ENCODE assay signal across 17 cellular contexts in genomic region chr4:149987330-149987751, GRCh38.
DNase-seq lines count a peak whose midpoint lies in the region; TF ChIP-seq lines count a peak whose summit lies in the region.
"Had no signal": no experiment of that assay in that cellular context is flagged by ENCODE, and none has a peak within 500 bp of the region (broad histone marks: within the 10 kb centered on the region; RNA-seq: fewer than 3 reads in every experiment).

No MANE protein-coding gene starts in this region.

- H3K36me3 ChIP-seq in BE2C (no peaks in the 10 kb centered on the region), mesodermal cell (ENCODE audit: control insufficient read depth, insufficient read depth, low read length) (no peaks in the 10 kb centered on the region), tibial nerve (no peaks in the 10 kb centered on the region)
- H3K36me3 ChIP-seq: neutrophil had no signal

- WGBS in mesodermal cell (ENCODE audit: insufficient coverage in 2 of 2), 2 experiments = 77 to 86% methylated on average over 1 of the region's 2 CpGs
- WGBS in tibial nerve, 2 donors = 26 to 36% methylated on average over 2 of the region's 2 CpGs

- H3K9me3 ChIP-seq in BE2C (no peaks in the 10 kb centered on the region), mesodermal cell (ENCODE audit: control insufficient read depth, low read length) (no peaks in the 10 kb centered on the region), tibial nerve (no peaks in the 10 kb centered on the region)
- H3K9me3 ChIP-seq: neutrophil had no signal

- peak overlapping the region in 4 of 5 experiments; percentile 42 to 87 (median 59) for H3K27ac Mint-ChIP-seq in brain
- H3K27ac Mint-ChIP-seq: activated B cell treated with CpG ODN at 0.5 μM for 24 hours; activated T-cell treated with anti-CD3 and anti-CD28 coated beads, Interleukin-2, amount 50 U/mL, for 24 hours had no signal

- DNase-seq in BE2C (peak; percentile 41), NCI-H1436 (lab: John Stamatoyannopoulos, UW) (peak; percentile 25), mucosa of gallbladder (ENCODE audit: low spot score) (no peak), hippocampal formation (lab: John Stamatoyannopoulos, UW) (no peak), tibial nerve (ENCODE audit: low spot score in 2 of 2) (no peak), NCI-H774 (lab: John Stamatoyannopoulos, UW) (no peak)
- DNase-seq: activated B cell treated with CpG ODN at 0.5 μM for 24 hours; activated T-cell treated with anti-CD3 and anti-CD28 coated beads, Interleukin-2, amount 50 U/mL, for 24 hours; HCEC 1CT; NCI-H226; SHP77; stimulated activated CD4-positive, alpha-beta T cell treated with anti-CD3 and anti-CD28 coated beads, Interleukin-2, amount 100 ng/mL, for 24 hours; stimulated activated naive CD8-positive, alpha-beta T cell treated with anti-CD3 and anti-CD28 coated beads, Interleukin-15, Interleukin-2, amounts not matched to agents 100 U/mL and 50 U/mL, for 24 hours had no signal

- no peak for TF ChIP-seq EP300 in tibial nerve (IDR thresholded peaks at IDR 0.05)

- H3K27ac ChIP-seq in mesodermal cell (ENCODE audit: low read depth, low read length, severe bottlenecking) (peak overlapping the region; percentile 5), tibial nerve (no peak overlapping the region)
- H3K27ac ChIP-seq: epithelial cell of prostate, neutrophil had no signal

- TF ChIP-seq CTCF in BE2C (IDR thresholded peaks at IDR 0.05; ENCODE audit: low read depth, low read length) (no peak), brain (conservative IDR thresholded peaks at IDR 0.05) (no peak), tibial nerve (IDR thresholded peaks at IDR 0.05) (no peak)

- peaks cover 2% of the 10 kb centered on the region for H3K27me3 Mint-ChIP-seq in brain

- H3K4me1 ChIP-seq in BE2C (peaks cover 4% of the 10 kb centered on the region; the same call in 1 of the 2 replicates), mesodermal cell (ENCODE audit: control insufficient read depth, insufficient read depth, low read length, poor library complexity, severe bottlenecking) (no peaks in the 10 kb centered on the region), tibial nerve (peaks cover 0 to 18% (median 6%) of the 10 kb centered on the region in 4 donors)

- no peaks in the 10 kb centered on the region for H3K9me3 Mint-ChIP-seq in brain
- H3K9me3 Mint-ChIP-seq: activated B cell treated with CpG ODN at 0.5 μM for 24 hours; activated T-cell treated with anti-CD3 and anti-CD28 coated beads, Interleukin-2, amount 50 U/mL, for 24 hours had no signal

- TF ChIP-seq POLR2A in tibial nerve (IDR thresholded peaks at IDR 0.05) = no peak

- H3K27me3 ChIP-seq in BE2C (no peaks in the 10 kb centered on the region), tibial nerve (no peaks in the 10 kb centered on the region)
- H3K27me3 ChIP-seq: neutrophil had no signal

- peaks cover 23% of the 10 kb centered on the region for H3K4me1 Mint-ChIP-seq in brain
- H3K4me1 Mint-ChIP-seq: activated B cell treated with CpG ODN at 0.5 μM for 24 hours had no signal

- H3K4me3 ChIP-seq in BE2C (ENCODE audit: low read depth, low read length) (peak overlapping the region; percentile 30), mesodermal cell (ENCODE audit: extremely low read depth, insufficient read depth, low read length, poor library complexity, severe bottlenecking) (no peak overlapping the region), tibial nerve (no peak overlapping the region)

- no peaks in the 10 kb centered on the region for H3K36me3 Mint-ChIP-seq in brain

- H3K4me3 Mint-ChIP-seq in brain = peak overlapping the region in 4 of 5 experiments; percentile 2 to 49 (median 18)
- H3K4me3 Mint-ChIP-seq: activated B cell treated with CpG ODN at 0.5 μM for 24 hours; activated T-cell treated with anti-CD3 and anti-CD28 coated beads, Interleukin-2, amount 50 U/mL, for 24 hours had no signal

Comparison
In these comparisons a context has a peak if more than half of its experiments do, and no peak if none do; other contexts are left out.
1. DNase-seq: peak in BE2C (single experiment) and NCI-H1436 (single experiment); none in mucosa of gallbladder (single experiment), hippocampal formation (0 of 2), tibial nerve (0 of 2) and NCI-H774 (single experiment).